Comparison of ENCODE assay signal across 11 cellular contexts in the genomic region with DNA sequence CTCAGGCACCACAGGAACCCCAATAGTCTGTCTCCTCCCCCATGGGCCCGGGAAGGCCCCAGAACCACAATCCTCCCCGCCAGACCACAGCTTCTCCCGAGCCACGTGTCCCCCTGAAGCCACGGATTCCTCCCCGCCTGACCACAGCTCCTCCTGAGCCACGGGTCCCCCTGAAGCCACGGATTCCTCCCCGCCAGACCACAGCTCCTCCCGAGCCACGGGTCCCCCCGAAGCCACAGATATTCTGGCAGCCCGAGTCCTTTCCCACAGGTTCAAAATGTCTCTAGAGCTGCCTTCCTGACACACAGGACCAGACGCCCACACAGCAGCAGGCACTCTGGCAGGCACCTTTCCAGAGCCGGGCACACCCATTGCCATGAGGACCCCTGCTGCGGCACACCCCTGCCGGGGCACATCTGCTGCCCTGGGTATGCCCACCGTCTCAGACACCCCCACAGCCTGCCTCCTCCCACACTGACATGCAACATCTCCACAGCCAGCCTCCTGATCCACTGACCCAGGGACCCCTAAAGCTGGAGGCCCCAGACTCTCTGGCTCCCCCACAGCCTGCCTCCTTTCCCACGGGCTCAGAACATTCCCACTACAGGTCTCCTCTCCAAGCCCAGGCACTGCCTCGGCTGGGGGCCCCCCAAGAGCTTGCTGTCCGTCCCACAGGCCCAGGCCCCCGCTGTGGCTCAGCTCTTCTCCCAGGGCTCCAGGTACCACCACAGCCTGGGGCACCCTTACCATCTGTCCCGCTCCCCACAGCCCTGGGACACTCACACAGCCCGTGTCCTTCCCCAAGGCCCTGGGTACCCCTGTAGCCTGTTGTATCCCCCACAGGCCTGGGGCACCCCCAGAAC. TPM values are rescaled to one million over a fixed set of nuclear protein-coding genes. Genes with fewer than 3 reads are reported as not detected.
DNase-seq lines count a peak whose midpoint lies in the region; ATAC-seq and TF ChIP-seq lines count a peak whose summit lies in the region.
"Had no signal": no experiment of that assay in that cellular context is flagged by ENCODE, and none has a peak within 500 bp of the region (broad histone marks: within the 10 kb centered on the region; RNA-seq: fewer than 3 reads in every experiment).

No MANE protein-coding gene starts in this region.

- H3K9me3 ChIP-seq in heart right ventricle = no peaks in the 10 kb centered on the region
- no peaks in the 10 kb centered on the region for H3K9me3 ChIP-seq in SJCRH30 (replicated peaks)
- no peaks in the 10 kb centered on the region for H3K9me3 ChIP-seq in BE2C
- H3K9me3 ChIP-seq: ascending aorta, esophagus muscularis mucosa had no signal

- H3K36me3 ChIP-seq in heart right ventricle (peaks cover 0 to 33% (median 14%) of the 10 kb centered on the region in 9 donors), SJCRH30 (peaks cover 11% of the 10 kb centered on the region), BE2C (no peaks in the 10 kb centered on the region)

- 83 to 87% methylated on average over 24 of the region's 24 CpGs for WGBS in heart right ventricle, 2 donors

- TF ChIP-seq CTCF in heart right ventricle (IDR thresholded peaks at IDR 0.05) (no peak), fibroblast of the aortic adventitia (IDR thresholded peaks at IDR 0.05; ENCODE audit: insufficient read depth, low read length) (no peak), BE2C (IDR thresholded peaks at IDR 0.05; ENCODE audit: low read depth, low read length) (no peak)

- H3K27ac Mint-ChIP-seq in stimulated activated naive CD8-positive, alpha-beta T cell treated with anti-CD3 and anti-CD28 coated beads, Interleukin-15, amount 100 ng/mL, for 72 hours = peak overlapping the region in 1 of 2 donors; percentile 48

- H3K27ac ChIP-seq in heart right ventricle (no peak overlapping the region), SJCRH30 (no peak overlapping the region)
- H3K27ac ChIP-seq: ascending aorta, esophagus muscularis mucosa had no signal

- intact Hi-C loops in Right ventricle myocardium inferior (cut with DNase I) = loop anchor here (5.0 kb wide), 1 partner anchor 166 kb away; no protein-coding TSS in a partner anchor
- intact Hi-C loops in heart right ventricle (cut with DNase I) = no loop called here

- peak overlapping the region in 1 of 10 donors; percentile 92 for H3K4me3 ChIP-seq in heart right ventricle
- peak overlapping the region; percentile 96 for H3K4me3 ChIP-seq in fibroblast of the aortic adventitia (ENCODE audit: low read depth, low read length)
- H3K4me3 ChIP-seq in SJCRH30 = no peak overlapping the region
- H3K4me3 ChIP-seq in BE2C (ENCODE audit: low read depth, low read length) = no peak overlapping the region

- H3K9me3 Mint-ChIP-seq in stimulated activated naive CD8-positive, alpha-beta T cell treated with anti-CD3 and anti-CD28 coated beads, Interleukin-15, amount 100 ng/mL, for 72 hours = no peaks in the 10 kb centered on the region

- peaks cover 6 to 32% (median 28%) of the 10 kb centered on the region in 9 donors for H3K4me1 ChIP-seq in heart right ventricle
- H3K4me1 ChIP-seq in SJCRH30 = 0 out of 2 replicates have a peak, but pooled peaks cover 8% of the 10 kb centered on the region
- H3K4me1 ChIP-seq in BE2C = no peaks in the 10 kb centered on the region

- ATAC-seq in Right ventricle myocardium inferior (no peak), heart right ventricle (no peak)
- ATAC-seq in stimulated activated naive CD8-positive, alpha-beta T cell treated with anti-CD3 and anti-CD28 coated beads, Interleukin-15, amount 100 ng/mL, for 72 hours = no peak

- H3K27me3 Mint-ChIP-seq in stimulated activated naive CD8-positive, alpha-beta T cell treated with anti-CD3 and anti-CD28 coated beads, Interleukin-15, amount 100 ng/mL, for 72 hours = no peaks in the 10 kb centered on the region

- peaks cover 53% of the 10 kb centered on the region for H3K4me1 Mint-ChIP-seq in stimulated activated naive CD8-positive, alpha-beta T cell treated with anti-CD3 and anti-CD28 coated beads, Interleukin-15, amount 100 ng/mL, for 72 hours

- peak overlapping the region; percentile 89 to 97 for H3K4me3 Mint-ChIP-seq in stimulated activated naive CD8-positive, alpha-beta T cell treated with anti-CD3 and anti-CD28 coated beads, Interleukin-15, amount 100 ng/mL, for 72 hours

- H3K27me3 ChIP-seq in heart right ventricle = no peaks in the 10 kb centered on the region
- no peaks in the 10 kb centered on the region for H3K27me3 ChIP-seq in SJCRH30
- H3K27me3 ChIP-seq in BE2C = no peaks in the 10 kb centered on the region
- H3K27me3 ChIP-seq: ascending aorta, esophagus muscularis mucosa had no signal

- DNase-seq in Right ventricle myocardium inferior (ENCODE audit: missing footprints) = peak; percentile 67
- DNase-seq in heart right ventricle = no peak
- peak; percentile 21 for DNase-seq in UCSD-AML1 (lab: John Stamatoyannopoulos, UW; ENCODE audit: unreplicated experiment)
- no peak for DNase-seq in fibroblast of the aortic adventitia (ENCODE audit: low read depth)
- DNase-seq in stimulated activated naive CD8-positive, alpha-beta T cell treated with anti-CD3 and anti-CD28 coated beads, Interleukin-15, amount 100 ng/mL, for 72 hours = no peak
- no peak for DNase-seq in SJCRH30
- DNase-seq in NCI-H187 treated with DMSO at 0.1 percent for 48 hours (lab: John Stamatoyannopoulos, UW) = no peak
- no peak for DNase-seq in BE2C
- DNase-seq: NCI-H1092 had no signal

RNA-seq across cellular contexts. Expression of a gene that starts 2.2 kb away (rescaled TPM):
- 5.1 TPM for total RNA-seq in Right ventricle myocardium inferior
- total RNA-seq in heart right ventricle = 1 to 10 TPM; 3.6 to 9.9 (median 6.0) TPM
- 1 to 10 TPM; 2.4 to 3.2 TPM for polyA plus RNA-seq in heart right ventricle
- total RNA-seq in fibroblast of the aortic adventitia (ENCODE audit: low replicate concordance) = 14.4 and 20.9 TPM in 2 replicates
- total RNA-seq in SJCRH30 (2014; rRNA removed; shearing (Covaris generic)) = 9.6 and 14.3 TPM in 2 replicates
- polyA plus RNA-seq in BE2C (2012; ENCODE audit: insufficient read depth, insufficient read length, low read depth) = 7.8 TPM

RNA-seq across cellular contexts. Expression of a gene that starts 2.6 kb away (rescaled TPM):
- total RNA-seq in Right ventricle myocardium inferior (52.9 TPM), heart right ventricle (10 to 100 TPM; 33.3 to 59.2 (median 43.5) TPM), fibroblast of the aortic adventitia (ENCODE audit: low replicate concordance) (57.5 and 162 TPM in 2 replicates)
- polyA plus RNA-seq in heart right ventricle = 100 to 1,000 TPM in 1 of 2 donors, 10 to 100 TPM in 1; 60.4 to 172 TPM
- 62.0 and 66.1 TPM in 2 replicates for total RNA-seq in SJCRH30 (2014; rRNA removed; shearing (Covaris generic))
- polyA plus RNA-seq in BE2C (2012; ENCODE audit: insufficient read depth, insufficient read length, low read depth) = 85.0 TPM

RNA-seq across cellular contexts. Expression of a gene that starts 13.1 kb away (rescaled TPM):
- total RNA-seq in Right ventricle myocardium inferior (16.5 TPM), heart right ventricle (10 to 100 TPM in 8 of 10 donors, 1 to 10 TPM in 2; 8.4 to 17.5 (median 14.2) TPM), fibroblast of the aortic adventitia (ENCODE audit: low replicate concordance) (12.3 and 28.8 TPM in 2 replicates)
- 10 to 100 TPM; 17.5 to 18.6 TPM for polyA plus RNA-seq in heart right ventricle
- total RNA-seq in SJCRH30 (2014; rRNA removed; shearing (Covaris generic)) = 20.1 and 22.1 TPM in 2 replicates
- polyA plus RNA-seq in BE2C (2012; ENCODE audit: insufficient read depth, insufficient read length, low read depth) = 10.6 TPM
- total RNA-seq: ascending aorta had no signal

RNA-seq across cellular contexts. Expression of a gene that starts 13.3 kb away (rescaled TPM):
- total RNA-seq in Right ventricle myocardium inferior = 0.92 TPM
- total RNA-seq in heart right ventricle = 1 to 10 TPM in 1 of 10 donors, under 1 TPM in 8, not detected in 1; 0.30 to 1.2 (median 0.57) TPM
- 1 to 10 TPM in 1 of 2 donors, under 1 TPM in 1; 0.99 to 1.4 TPM for polyA plus RNA-seq in heart right ventricle
- total RNA-seq in fibroblast of the aortic adventitia (ENCODE audit: low replicate concordance) = 0.57 and 0.63 TPM in 2 replicates
- 1.4 and 1.9 TPM in 2 replicates for total RNA-seq in SJCRH30 (2014; rRNA removed; shearing (Covaris generic))
- 0.83 TPM for polyA plus RNA-seq in BE2C (2012; ENCODE audit: insufficient read depth, insufficient read length, low read depth)

Comparison
In these comparisons a context has a peak if more than half of its experiments do, and no peak if none do; other contexts are left out.
1. DNase-seq: peak in Right ventricle myocardium inferior (single experiment) and UCSD-AML1 (single experiment); none in heart right ventricle (0 of 2), fibroblast of the aortic adventitia (single experiment), stimulated activated naive CD8-positive, alpha-beta T cell treated with anti-CD3 and anti-CD28 coated beads, Interleukin-15, amount 100 ng/mL, for 72 hours (0 of 2), SJCRH30 (0 of 2), NCI-H187 treated with DMSO at 0.1 percent for 48 hours (single experiment) and BE2C (single experiment).